25 cellular contexts compared by ENCODE assay signal in genomic region chr12:117121456-117121855, GRCh38. TPM values are rescaled to one million over a fixed set of nuclear protein-coding genes. Genes with fewer than 3 reads are reported as not detected.
DNase-seq lines count a peak whose midpoint lies in the region; ATAC-seq, FAIRE-seq and TF ChIP-seq lines count a peak whose summit lies in the region.
"Had no signal": no experiment of that assay in that cellular context is flagged by ENCODE, and none has a peak within 500 bp of the region (broad histone marks: within the 10 kb centered on the region; RNA-seq: fewer than 3 reads in every experiment).

No MANE protein-coding gene starts in this region.

- TF ChIP-seq CTCF in left ventricle myocardium inferior (IDR thresholded peaks at IDR 0.05; ENCODE audit: borderline replicate concordance) (no peak), heart left ventricle (IDR thresholded peaks at IDR 0.05) (no peak), nephron (IDR thresholded peaks at IDR 0.05; ENCODE audit: unreplicated experiment in 3 of 3) (no peak), kidney (IDR thresholded peaks at IDR 0.05; ENCODE audit: borderline replicate concordance, extremely low read depth, insufficient read depth) (no peak), PC-9 (conservative IDR thresholded peaks at IDR 0.05) (no peak)

- no peak for TF ChIP-seq POLR2A in heart left ventricle (IDR thresholded peaks at IDR 0.05)

- peaks cover 15% of the 10 kb centered on the region for H3F3A ChIP-seq in PC-9 (ENCODE audit: insufficient read depth, low read depth)

- H3K4me3 Mint-ChIP-seq in nephron, result no peak overlapping the region
- no peak overlapping the region for H3K4me3 Mint-ChIP-seq in CD4-positive, alpha-beta memory T cell
- H3K4me3 Mint-ChIP-seq: B cell; CD4-positive, CD25-positive, alpha-beta regulatory T cell had no signal

- peak overlapping the region in 2 of 3 experiments; percentile 7 to 15 for H3K27ac Mint-ChIP-seq in nephron
- no peak overlapping the region for H3K27ac Mint-ChIP-seq in CD4-positive, alpha-beta memory T cell
- H3K27ac Mint-ChIP-seq: B cell; CD4-positive, CD25-positive, alpha-beta regulatory T cell had no signal

- CTCF ChIA-PET in CD4-positive, alpha-beta memory T cell (lab: Charles Lee; ENCODE audit: partially characterized antibody), result interaction anchor here (1.2 to 6.6 kb wide), 5 partner anchors 9 to 415 kb away, joined by 4 to 187 read pairs (median 4); no protein-coding TSS in a partner anchor
- CTCF ChIA-PET in PC-9 (lab: Charles Lee), result interaction anchor here (0.6 kb wide), 1 partner anchor 9 kb away, joined by 3 read pairs; no protein-coding TSS in a partner anchor

- POLR2A ChIA-PET in CD4-positive, alpha-beta memory T cell (lab: Charles Lee; ENCODE audit: partially characterized antibody), result no interaction called here
- POLR2A ChIA-PET in PC-9 (lab: Charles Lee; ENCODE audit: unreplicated experiment), result no interaction called here

- no peak overlapping the region for H2AFZ ChIP-seq in PC-9

- intact Hi-C loops in left ventricle myocardium inferior (cut with micrococcal nuclease), result no loop called here
- intact Hi-C loops in heart left ventricle (cut with DNase I), result loop anchor here in 2 of 10 donors (10.0 kb wide), 2 partner anchors 407 to 417 kb away; no protein-coding TSS in a partner anchor
- intact Hi-C loops in CD4-positive, alpha-beta memory T cell (cut with micrococcal nuclease), result no loop called here
- intact Hi-C loops in kidney (cut with DNase I), result loop anchor here (10.0 kb wide), 1 partner anchor 97 kb away; no protein-coding TSS in a partner anchor
- intact Hi-C loops in PC-9 (cut with micrococcal nuclease; ENCODE audit: unreplicated experiment), result no loop called here

- DNase-seq in left ventricle myocardium inferior (no peak), heart left ventricle (no peak), caudate nucleus (lab: John Stamatoyannopoulos, UW) (peak in 23 of 61 donors; percentile 10 to 71 (median 20)), kidney (no peak), PC-9 (no peak)
- DNase-seq in CD4-positive, alpha-beta memory T cell, result no peak
- DNase-seq: CD4-positive, CD25-positive, alpha-beta regulatory T cell; COR-L47; GOT3; HCEC 1CT; MG63; NCI-H1436; NCI-H1930; NCI-H526 treated with DMSO at 0.1 percent for 48 hours; NK-92 treated with Interleukin-12 subunit alpha and Interleukin-12 subunit beta, amount 100 ng/mL, for 24 hours; Peyer's patch had no signal

- no peaks in the 10 kb centered on the region for H3K79me2 ChIP-seq in PC-9 (ENCODE audit: low read depth)

- H3K9ac ChIP-seq in kidney (ENCODE audit: low read length in 2 of 2), result no peak overlapping the region

- no peaks in the 10 kb centered on the region for H3K27me3 ChIP-seq in left ventricle myocardium inferior (ENCODE audit: low read depth)
- H3K27me3 ChIP-seq in heart left ventricle, result no peaks in the 10 kb centered on the region
- no peaks in the 10 kb centered on the region for H3K27me3 ChIP-seq in CD4-positive, alpha-beta memory T cell (ENCODE audit: insufficient read depth, low read length)
- H3K27me3 ChIP-seq in PC-9 (ENCODE audit: insufficient read depth, low read depth), result no peaks in the 10 kb centered on the region
- H3K27me3 ChIP-seq: MG63, Peyer's patch had no signal

- no peak for FAIRE-seq in kidney (lab: Jason Lieb, UNC)
- FAIRE-seq: A204.1, GM12891, HepG2, K562 had no signal

- H3K27ac ChIP-seq in left ventricle myocardium inferior (replicated peaks) (peak overlapping the region; percentile 2), heart left ventricle (peak overlapping the region in 3 of 12 donors; percentile 2 to 61 (median 50)), caudate nucleus (ENCODE audit: low read depth, low read length) (peak overlapping the region; percentile 56), kidney (ENCODE audit: low read depth in 2 of 2, low read length in 2 of 2) (no peak overlapping the region), PC-9 (no peak overlapping the region)
- no peak overlapping the region for H3K27ac ChIP-seq in CD4-positive, alpha-beta memory T cell (ENCODE audit: low read depth, low read length)
- H3K27ac ChIP-seq: HL-60, Peyer's patch had no signal

- 35 to 71% (median 54%) methylated on average over 3 of the region's 3 CpGs for WGBS in heart left ventricle, 4 donors

- H3K27me3 Mint-ChIP-seq in nephron (ENCODE audit: low read depth), result peaks cover 5% of the 10 kb centered on the region
- H3K27me3 Mint-ChIP-seq in CD4-positive, alpha-beta memory T cell, result no peaks in the 10 kb centered on the region
- H3K27me3 Mint-ChIP-seq: B cell had no signal

- no peaks in the 10 kb centered on the region for H3K9me2 ChIP-seq in PC-9 (ENCODE audit: insufficient read depth)

- H3K4me1 ChIP-seq in left ventricle myocardium inferior, result peaks cover 32% of the 10 kb centered on the region
- peaks cover 12 to 40% (median 24%) of the 10 kb centered on the region in 12 donors for H3K4me1 ChIP-seq in heart left ventricle
- H3K4me1 ChIP-seq in CD4-positive, alpha-beta memory T cell (ENCODE audit: insufficient read depth, low read length), result no peaks in the 10 kb centered on the region
- no peaks in the 10 kb centered on the region for H3K4me1 ChIP-seq in kidney (ENCODE audit: control insufficient read depth in 1 of 2, insufficient read depth in 1 of 2, low read depth in 1 of 2, low read length in 2 of 2)
- H3K4me1 ChIP-seq in PC-9 (replicated peaks; ENCODE audit: insufficient read depth), result peaks cover 13% of the 10 kb centered on the region
- H3K4me1 ChIP-seq: Peyer's patch had no signal

- ATAC-seq in heart left ventricle, result no peak
- ATAC-seq: HepG2, SK-N-SH treated with all-trans-retinoic acid at 6 μM for 48 hours had no signal

- H3K4me3 ChIP-seq in left ventricle myocardium inferior (no peak overlapping the region), heart left ventricle (no peak overlapping the region), kidney (ENCODE audit: low read length in 2 of 2) (no peak overlapping the region), PC-9 (no peak overlapping the region)
- no peak overlapping the region for H3K4me3 ChIP-seq in CD4-positive, alpha-beta memory T cell (ENCODE audit: low read length in 2 of 2)
- H3K4me3 ChIP-seq: K562, MG63, Peyer's patch had no signal

- H4K20me1 ChIP-seq in PC-9 (ENCODE audit: insufficient read depth), result no peaks in the 10 kb centered on the region

- no TSS peak for BruUV-seq in PC-9 (replicated peaks; lab: Mats Ljungman, UMichigan)

- H3K9me3 ChIP-seq in left ventricle myocardium inferior (replicated peaks) (no peaks in the 10 kb centered on the region), heart left ventricle (peaks cover 0 to 3% (median 0%) of the 10 kb centered on the region in 12 donors), kidney (ENCODE audit: control insufficient read depth in 1 of 2, low read length in 2 of 2) (no peaks in the 10 kb centered on the region), PC-9 (ENCODE audit: insufficient read depth, low read depth) (no peaks in the 10 kb centered on the region)
- no peaks in the 10 kb centered on the region for H3K9me3 ChIP-seq in CD4-positive, alpha-beta memory T cell (ENCODE audit: control insufficient read depth in 1 of 2, low read length in 2 of 2)
- H3K9me3 ChIP-seq: MG63, Peyer's patch had no signal

- H3K4me2 ChIP-seq in PC-9, result no peak overlapping the region

- H3K36me3 Mint-ChIP-seq in nephron (ENCODE audit: low read depth), result no peaks in the 10 kb centered on the region
- H3K36me3 Mint-ChIP-seq in CD4-positive, alpha-beta memory T cell, result no peaks in the 10 kb centered on the region
- H3K36me3 Mint-ChIP-seq: CD4-positive, CD25-positive, alpha-beta regulatory T cell had no signal

- peaks cover 5% of the 10 kb centered on the region for H3K4me1 Mint-ChIP-seq in nephron
- peaks cover 0 to 2% (median under 1%) of the 10 kb centered on the region in 4 donors for H3K4me1 Mint-ChIP-seq in CD4-positive, alpha-beta memory T cell
- H3K4me1 Mint-ChIP-seq: B cell had no signal

- H3K9me3 Mint-ChIP-seq in nephron, result no peaks in the 10 kb centered on the region
- H3K9me3 Mint-ChIP-seq in CD4-positive, alpha-beta memory T cell, result no peaks in the 10 kb centered on the region
- H3K9me3 Mint-ChIP-seq: CD4-positive, CD25-positive, alpha-beta regulatory T cell had no signal

- H3K36me3 ChIP-seq in left ventricle myocardium inferior, result no peaks in the 10 kb centered on the region
- H3K36me3 ChIP-seq in heart left ventricle, result no peaks in the 10 kb centered on the region
- H3K36me3 ChIP-seq in CD4-positive, alpha-beta memory T cell (ENCODE audit: insufficient read depth, low read length), result no peaks in the 10 kb centered on the region
- H3K36me3 ChIP-seq in kidney (ENCODE audit: control insufficient read depth in 1 of 2, insufficient read depth in 2 of 2, low read length in 2 of 2), result no peaks in the 10 kb centered on the region
- H3K36me3 ChIP-seq in PC-9 (ENCODE audit: low read depth), result no peaks in the 10 kb centered on the region
- H3K36me3 ChIP-seq: MG63, Peyer's patch had no signal

RNA-seq across cellular contexts. Expression of gene TESC, which starts 22.2 kb away (rescaled TPM):
- total RNA-seq in left ventricle myocardium inferior (92.1 TPM), heart left ventricle (10 to 100 TPM; 25.2 to 94.1 (median 72.2) TPM), kidney (92.6 TPM), PC-9 (2021) (not detected in 2 replicates)
- polyA plus RNA-seq in heart left ventricle (10 to 100 TPM; 40.5 to 88.8 TPM), kidney (ENCODE audit: insufficient read depth, low read depth, low replicate concordance) (19.1 TPM)
- 1 to 10 TPM in 1 of 2 experiments, under 1 TPM in 1; 0.96 to 1.6 TPM for total RNA-seq in CD4-positive, alpha-beta memory T cell
- polyA plus RNA-seq in CD4-positive, alpha-beta memory T cell, result 1 to 10 TPM; 6.6 to 9.6 TPM
- total RNA-seq: LHCN-M2 had no signal

Comparison
In these comparisons a context has a peak if more than half of its experiments do, and no peak if none do; other contexts are left out.
1. H3K27ac ChIP-seq: peak in left ventricle myocardium inferior (single experiment) and caudate nucleus (single experiment); none in CD4-positive, alpha-beta memory T cell (single experiment), kidney (0 of 2) and PC-9 (single experiment).
2. H3K27ac Mint-ChIP-seq: peak in nephron (2 of 3); none in CD4-positive, alpha-beta memory T cell (0 of 7).
3. RNA of gene TESC, which starts 22.2 kb away (total RNA-seq): 92.6 TPM in kidney (single experiment), 92.1 TPM in left ventricle myocardium inferior (single experiment) and 25.2 to 94.1 TPM in heart left ventricle; 0.96 to 1.6 TPM in CD4-positive, alpha-beta memory T cell and not detected in PC-9; every median in the first group is over 10 times any median in the second.